ENCODE assay signal across 1 cellular context in the genomic region with DNA sequence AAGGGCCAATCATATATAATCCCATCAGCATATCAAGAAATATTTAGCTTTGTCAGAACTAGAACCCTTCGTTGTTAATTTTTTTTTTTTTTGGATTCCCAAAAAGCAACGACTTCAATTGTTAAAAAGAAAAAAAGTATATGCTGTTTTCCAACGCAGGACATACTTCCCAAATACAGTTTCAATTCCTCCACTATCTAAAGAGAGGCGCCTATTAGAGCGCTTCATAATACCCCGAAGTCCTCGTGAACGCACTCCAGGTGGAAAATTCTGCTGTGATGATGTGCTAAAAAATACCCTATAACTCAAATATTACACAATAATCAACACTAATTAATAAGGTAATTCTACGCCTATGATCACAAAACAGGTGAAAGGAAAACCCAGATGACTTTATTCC.
A peak's percentile ranks its signal among the peaks of the same experiment; 100 is the strongest.
TF ChIP-seq lines count a peak whose summit lies in the region.

No MANE protein-coding gene starts in this region.

TF ChIP-seq in IMR-90, 13 proteins besides CTCF, POLR2A, EP300 and RAD21:
- TF ChIP-seq CEBPB (IDR thresholded peaks at IDR 0.05; ENCODE audit: low read depth, low read length) (peak; percentile 47; the same call in 1 of the 2 replicates), MAZ (IDR thresholded peaks at IDR 0.05; ENCODE audit: borderline replicate concordance, low read depth, low read length) (no peak)
